In genomic region chr16:88691924-88692560, GRCh38 we compare ENCODE assay signal across 1 cellular context.
TF ChIP-seq lines count a peak whose summit lies in the region.

No MANE protein-coding gene starts in this region.

TF ChIP-seq in GM12878, 131 proteins besides CTCF, POLR2A, EP300 and RAD21:
- TF ChIP-seq ETV6 (conservative IDR thresholded peaks at IDR 0.05 in 1 of 2, IDR thresholded peaks at IDR 0.05 in 1 of 2; ENCODE audit: borderline replicate concordance in 1 of 2, low read depth in 1 of 2) (no peak), TCF3 (IDR thresholded peaks at IDR 0.05; ENCODE audit: borderline replicate concordance, insufficient read depth, low read depth, low read length) (peak; percentile 33; the same call in 1 of the 2 replicates), EZH2 (IDR thresholded peaks at IDR 0.05; ENCODE audit: borderline replicate concordance, control insufficient read depth, low read depth, low read length) (no peak), MEF2A (IDR thresholded peaks at IDR 0.05; ENCODE audit: insufficient read depth, low read depth, low read length) (no peak), SREBF2 (IDR thresholded peaks at IDR 0.05; ENCODE audit: low read length) (no peak), SMARCA5 (IDR thresholded peaks at IDR 0.05) (peak; percentile 39; the same call in 1 of the 2 replicates), TCF12 (IDR thresholded peaks at IDR 0.05; ENCODE audit: low read depth, low read length) (peak; percentile 23; the same call in 1 of the 2 replicates), BMI1 (IDR thresholded peaks at IDR 0.05; ENCODE audit: borderline replicate concordance) (no peak), BHLHE40 (IDR thresholded peaks at IDR 0.05; ENCODE audit: borderline replicate concordance in 1 of 2, low read depth in 2 of 2, low read length in 1 of 2) (peak in 1 of 2 experiments; percentile 17; a peak in 1 of 4 replicates), IKZF1 (conservative IDR thresholded peaks at IDR 0.05) (0 out of 2 replicates have a peak, but pooled peaks have one; percentile 44), MYC (IDR thresholded peaks at IDR 0.05; ENCODE audit: insufficient read depth, insufficient read length, insufficient replicate concordance, low read length, severe bottlenecking) (no peak), SPI1 (IDR thresholded peaks at IDR 0.05; ENCODE audit: borderline replicate concordance, insufficient read depth, low read depth, low read length) (peak; percentile 39; the same call in 1 of the 2 replicates), BCL11A (IDR thresholded peaks at IDR 0.05; ENCODE audit: low read depth, low read length) (no peak), EED (IDR thresholded peaks at IDR 0.05; ENCODE audit: low read depth) (no peak), MTA2 (IDR thresholded peaks at IDR 0.05; ENCODE audit: low read depth) (0 out of 2 replicates have a peak, but pooled peaks have one; percentile 13), EGR1 (IDR thresholded peaks at IDR 0.05; ENCODE audit: borderline replicate concordance in 1 of 2, low read depth in 2 of 2, low read length in 2 of 2) (peak in 1 of 2 experiments; percentile 41; a peak in 1 of 3 replicates), USF1 (IDR thresholded peaks at IDR 0.05; ENCODE audit: borderline replicate concordance, extremely low read length, insufficient read depth, low read depth, low read length) (peak; percentile 63)
- TF ChIP-seq, protein P1, sequence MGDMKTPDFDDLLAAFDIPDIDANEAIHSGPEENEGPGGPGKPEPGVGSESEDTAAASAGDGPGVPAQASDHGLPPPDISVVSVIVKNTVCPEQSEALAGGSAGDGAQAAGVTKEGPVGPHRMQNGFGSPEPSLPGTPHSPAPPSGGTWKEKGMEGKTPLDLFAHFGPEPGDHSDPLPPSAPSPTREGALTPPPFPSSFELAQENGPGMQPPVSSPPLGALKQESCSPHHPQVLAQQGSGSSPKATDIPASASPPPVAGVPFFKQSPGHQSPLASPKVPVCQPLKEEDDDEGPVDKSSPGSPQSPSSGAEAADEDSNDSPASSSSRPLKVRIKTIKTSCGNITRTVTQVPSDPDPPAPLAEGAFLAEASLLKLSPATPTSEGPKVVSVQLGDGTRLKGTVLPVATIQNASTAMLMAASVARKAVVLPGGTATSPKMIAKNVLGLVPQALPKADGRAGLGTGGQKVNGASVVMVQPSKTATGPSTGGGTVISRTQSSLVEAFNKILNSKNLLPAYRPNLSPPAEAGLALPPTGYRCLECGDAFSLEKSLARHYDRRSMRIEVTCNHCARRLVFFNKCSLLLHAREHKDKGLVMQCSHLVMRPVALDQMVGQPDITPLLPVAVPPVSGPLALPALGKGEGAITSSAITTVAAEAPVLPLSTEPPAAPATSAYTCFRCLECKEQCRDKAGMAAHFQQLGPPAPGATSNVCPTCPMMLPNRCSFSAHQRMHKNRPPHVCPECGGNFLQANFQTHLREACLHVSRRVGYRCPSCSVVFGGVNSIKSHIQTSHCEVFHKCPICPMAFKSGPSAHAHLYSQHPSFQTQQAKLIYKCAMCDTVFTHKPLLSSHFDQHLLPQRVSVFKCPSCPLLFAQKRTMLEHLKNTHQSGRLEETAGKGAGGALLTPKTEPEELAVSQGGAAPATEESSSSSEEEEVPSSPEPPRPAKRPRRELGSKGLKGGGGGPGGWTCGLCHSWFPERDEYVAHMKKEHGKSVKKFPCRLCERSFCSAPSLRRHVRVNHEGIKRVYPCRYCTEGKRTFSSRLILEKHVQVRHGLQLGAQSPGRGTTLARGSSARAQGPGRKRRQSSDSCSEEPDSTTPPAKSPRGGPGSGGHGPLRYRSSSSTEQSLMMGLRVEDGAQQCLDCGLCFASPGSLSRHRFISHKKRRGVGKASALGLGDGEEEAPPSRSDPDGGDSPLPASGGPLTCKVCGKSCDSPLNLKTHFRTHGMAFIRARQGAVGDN (IDR thresholded peaks at IDR 0.05), result 0 out of 2 replicates have a peak, but pooled peaks have one; percentile 30
